Comparison of ENCODE assay signal across 8 cellular contexts in genomic region chr2:15313657-15314056, GRCh38.
DNase-seq lines count a peak whose midpoint lies in the region; ATAC-seq and TF ChIP-seq lines count a peak whose summit lies in the region.

No MANE protein-coding gene starts in this region.

- DNase-seq in ELR (ENCODE audit: low read depth), result peak; percentile 66
- DNase-seq in astrocyte of the spinal cord (ENCODE audit: low read depth, low spot score), result peak; percentile 77
- no peak for DNase-seq in D341Med (ENCODE audit: low spot score)
- DNase-seq in DMS79 treated with DMSO at 0.1 percent for 48 hours (lab: John Stamatoyannopoulos, UW), result no peak
- no peak for DNase-seq in stimulated activated CD4-positive, alpha-beta T cell treated with anti-CD3 and anti-CD28 coated beads, Interleukin-4, amount 100 ng/mL, for 1 hour
- DNase-seq in T-helper 9 cell, result no peak

- in situ Hi-C loops in astrocyte of the spinal cord (cut with HindIII; ENCODE audit: low sequenced_read_pairs), result no loop called here

- no peak for TF ChIP-seq CTCF in astrocyte of the spinal cord (IDR thresholded peaks at IDR 0.05; ENCODE audit: low read depth, low read length)

- ATAC-seq in GM19463 (IDR thresholded peaks at IDR 0.05; ENCODE audit: unreplicated experiment) (peak; percentile 79), HG03175 (IDR thresholded peaks at IDR 0.05; ENCODE audit: unreplicated experiment) (peak; percentile 83)

- H3K4me3 ChIP-seq in astrocyte of the spinal cord (ENCODE audit: low read depth, low read length), result no peak overlapping the region

Comparison
In these comparisons a context has a peak if more than half of its experiments do, and no peak if none do; other contexts are left out.
1. DNase-seq: peak in ELR (single experiment) and astrocyte of the spinal cord (single experiment); none in D341Med (single experiment), DMS79 treated with DMSO at 0.1 percent for 48 hours (single experiment), stimulated activated CD4-positive, alpha-beta T cell treated with anti-CD3 and anti-CD28 coated beads, Interleukin-4, amount 100 ng/mL, for 1 hour (single experiment) and T-helper 9 cell (single experiment).